Comparison of ENCODE assay signal across 15 cellular contexts in the genomic region with DNA sequence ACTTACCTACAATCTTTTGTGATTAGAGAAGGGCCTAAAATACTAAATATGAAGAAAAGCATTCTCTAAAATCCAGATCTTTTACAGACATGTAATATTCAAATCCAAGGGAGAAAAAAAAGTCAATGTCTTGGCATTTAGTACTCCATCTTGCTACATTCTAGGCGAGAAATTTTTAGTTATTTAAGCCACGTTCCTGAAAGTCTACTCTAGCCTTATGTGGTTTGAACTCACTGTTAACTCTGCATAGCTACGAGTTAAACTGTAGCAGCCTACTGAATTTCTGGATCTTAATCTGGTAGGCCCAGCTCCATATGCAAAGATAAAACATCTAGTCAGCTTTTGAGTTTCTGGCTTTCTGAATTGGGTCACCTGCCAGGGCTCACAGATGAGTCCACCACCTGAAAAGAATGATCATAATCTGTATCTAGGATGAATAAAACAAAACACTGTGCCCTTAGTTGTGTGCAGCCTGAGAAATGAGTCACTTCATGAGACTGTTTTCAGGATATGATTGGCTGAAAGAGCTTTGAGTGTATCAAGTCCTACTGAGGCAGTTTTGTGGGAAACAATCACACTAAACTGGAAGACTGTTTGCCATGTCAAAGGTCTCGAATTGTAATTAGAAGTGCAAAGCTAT. TPM values are rescaled to one million over a fixed set of nuclear protein-coding genes. Genes with fewer than 3 reads are reported as not detected.
DNase-seq lines count a peak whose midpoint lies in the region; ATAC-seq lines count a peak whose summit lies in the region.
"Had no signal": no experiment of that assay in that cellular context is flagged by ENCODE, and none has a peak within 500 bp of the region (broad histone marks: within the 10 kb centered on the region; RNA-seq: fewer than 3 reads in every experiment).

No MANE protein-coding gene starts in this region.

- no peaks in the 10 kb centered on the region for H3K27me3 Mint-ChIP-seq in activated CD4-positive, alpha-beta T cell treated with anti-CD3 and anti-CD28 coated beads, Interleukin-2, amount 10 ng/mL, durations not matched to agents 7 days and 5 days
- H3K27me3 Mint-ChIP-seq in activated T-helper 1 cell treated with anti-CD3 and anti-CD28 coated beads, Interleukin-12 subunit alpha, Interleukin-12 subunit beta, Interleukin-2, Interleukin-4 antibody, amounts not matched to agents 30 ng/mL and 10 ng/mL and 1 ng/mL, durations not matched to agents 14 hours and 24 hours and 36 hours (ENCODE audit: insufficient read depth), result no peaks in the 10 kb centered on the region
- H3K27me3 Mint-ChIP-seq: dendritic cell treated with granulocyte-macrophage colony-stimulating factor and Interleukin-4, amounts not matched to agents 40 ng/mL and 50 ng/mL, for 4 days had no signal

- H3K4me3 Mint-ChIP-seq in activated CD4-positive, alpha-beta T cell treated with anti-CD3 and anti-CD28 coated beads, Interleukin-2, amount 10 ng/mL, durations not matched to agents 7 days and 5 days, result no peak overlapping the region
- peak overlapping the region; percentile 46 for H3K4me3 Mint-ChIP-seq in activated T-helper 1 cell treated with anti-CD3 and anti-CD28 coated beads, Interleukin-12 subunit alpha, Interleukin-12 subunit beta, Interleukin-2, Interleukin-4 antibody, amounts not matched to agents 30 ng/mL and 10 ng/mL and 1 ng/mL, durations not matched to agents 14 hours and 24 hours and 36 hours
- H3K4me3 Mint-ChIP-seq: dendritic cell treated with granulocyte-macrophage colony-stimulating factor and Interleukin-4, amounts not matched to agents 40 ng/mL and 50 ng/mL, for 4 days had no signal

- no peaks in the 10 kb centered on the region for H3K9me3 Mint-ChIP-seq in activated CD4-positive, alpha-beta T cell treated with anti-CD3 and anti-CD28 coated beads, Interleukin-2, amount 10 ng/mL, durations not matched to agents 7 days and 5 days
- H3K9me3 Mint-ChIP-seq in activated T-helper 1 cell treated with anti-CD3 and anti-CD28 coated beads, Interleukin-12 subunit alpha, Interleukin-12 subunit beta, Interleukin-2, Interleukin-4 antibody, amounts not matched to agents 30 ng/mL and 10 ng/mL and 1 ng/mL, durations not matched to agents 14 hours and 24 hours and 36 hours, result no peaks in the 10 kb centered on the region
- H3K9me3 Mint-ChIP-seq: dendritic cell treated with granulocyte-macrophage colony-stimulating factor and Interleukin-4, amounts not matched to agents 40 ng/mL and 50 ng/mL, for 4 days had no signal

- H3K36me3 Mint-ChIP-seq in activated CD4-positive, alpha-beta T cell treated with anti-CD3 and anti-CD28 coated beads, Interleukin-2, amount 10 ng/mL, durations not matched to agents 7 days and 5 days (ENCODE audit: low read depth), result peaks cover 3% of the 10 kb centered on the region
- no peaks in the 10 kb centered on the region for H3K36me3 Mint-ChIP-seq in activated T-helper 1 cell treated with anti-CD3 and anti-CD28 coated beads, Interleukin-12 subunit alpha, Interleukin-12 subunit beta, Interleukin-2, Interleukin-4 antibody, amounts not matched to agents 30 ng/mL and 10 ng/mL and 1 ng/mL, durations not matched to agents 14 hours and 24 hours and 36 hours (ENCODE audit: low read depth)

- POLR2A ChIA-PET in activated CD4-positive, alpha-beta T cell treated with anti-CD3 and anti-CD28 coated beads, Interleukin-2, amount 10 ng/mL, durations not matched to agents 7 days and 5 days (lab: Charles Lee), result no interaction called here

- H3K4me1 Mint-ChIP-seq in activated CD4-positive, alpha-beta T cell treated with anti-CD3 and anti-CD28 coated beads, Interleukin-2, amount 10 ng/mL, durations not matched to agents 7 days and 5 days, result peaks cover 60% of the 10 kb centered on the region
- H3K4me1 Mint-ChIP-seq in activated T-helper 1 cell treated with anti-CD3 and anti-CD28 coated beads, Interleukin-12 subunit alpha, Interleukin-12 subunit beta, Interleukin-2, Interleukin-4 antibody, amounts not matched to agents 30 ng/mL and 10 ng/mL and 1 ng/mL, durations not matched to agents 14 hours and 24 hours and 36 hours (ENCODE audit: low read depth), result peaks cover 66% of the 10 kb centered on the region

- ATAC-seq in GM18517 (IDR thresholded peaks at IDR 0.05; ENCODE audit: unreplicated experiment), result no peak
- ATAC-seq: A549 had no signal

- CTCF ChIA-PET in activated CD4-positive, alpha-beta T cell treated with anti-CD3 and anti-CD28 coated beads, Interleukin-2, amount 10 ng/mL, durations not matched to agents 7 days and 5 days (lab: Charles Lee), result interaction anchor here (1.0 to 1.5 kb wide), 2 partner anchors 10 to 149 kb away, joined by 3 read pairs; no protein-coding TSS in a partner anchor

- DNase-seq in activated CD4-positive, alpha-beta T cell treated with anti-CD3 and anti-CD28 coated beads, Interleukin-2, amount 10 ng/mL, durations not matched to agents 7 days and 5 days, result no peak
- no peak for DNase-seq in activated CD4-positive, alpha-beta T cell treated with anti-CD3 and anti-CD28 coated beads for 1 hour
- peak; percentile 18 for DNase-seq in LHCN-M2 (ENCODE audit: low read depth)
- DNase-seq in activated T-helper 1 cell treated with anti-CD3 and anti-CD28 coated beads, Interleukin-12 subunit alpha, Interleukin-12 subunit beta, Interleukin-2, Interleukin-4 antibody, amounts not matched to agents 30 ng/mL and 10 ng/mL and 1 ng/mL, durations not matched to agents 14 hours and 24 hours and 36 hours (ENCODE audit: low spot score), result no peak
- DNase-seq in lung microvascular endothelial cell (ENCODE audit: low read depth in 2 of 2), result peak; percentile 21 to 43
- no peak for DNase-seq in central memory CD4-positive, alpha-beta T cell
- DNase-seq in amniotic stem cell (lab: John Stamatoyannopoulos, UW), result no peak
- DNase-seq: Caco-2, KBM-7, NCI-H1436 treated with DMSO at 0.1 percent for 48 hours, NCI-H510A treated with DMSO at 0.1 percent for 48 hours, Peyer's patch had no signal

- H3K27ac Mint-ChIP-seq in activated CD4-positive, alpha-beta T cell treated with anti-CD3 and anti-CD28 coated beads, Interleukin-2, amount 10 ng/mL, durations not matched to agents 7 days and 5 days, result peak overlapping the region; percentile 76
- H3K27ac Mint-ChIP-seq in activated T-helper 1 cell treated with anti-CD3 and anti-CD28 coated beads, Interleukin-12 subunit alpha, Interleukin-12 subunit beta, Interleukin-2, Interleukin-4 antibody, amounts not matched to agents 30 ng/mL and 10 ng/mL and 1 ng/mL, durations not matched to agents 14 hours and 24 hours and 36 hours, result peak overlapping the region; percentile 78
- H3K27ac Mint-ChIP-seq: dendritic cell treated with granulocyte-macrophage colony-stimulating factor and Interleukin-4, amounts not matched to agents 40 ng/mL and 50 ng/mL, for 4 days had no signal

- intact Hi-C loops in activated T-helper 1 cell treated with anti-CD3 and anti-CD28 coated beads, Interleukin-12 subunit alpha, Interleukin-12 subunit beta, Interleukin-2, Interleukin-4 antibody, amounts not matched to agents 30 ng/mL and 10 ng/mL and 1 ng/mL, durations not matched to agents 14 hours and 24 hours and 36 hours (cut with micrococcal nuclease), result loop anchor here (1.0 to 10.0 kb wide), 4 partner anchors 372 to 1301 kb away; a partner anchor contains a TSS

RNA-seq across cellular contexts. Expression of a gene that starts 3.2 kb away (rescaled TPM):
- 10 to 100 TPM; 15.1 to 15.4 TPM for total RNA-seq in activated CD4-positive, alpha-beta T cell treated with anti-CD3 and anti-CD28 coated beads, Interleukin-2, amount 10 ng/mL, durations not matched to agents 7 days and 5 days
- total RNA-seq in LHCN-M2 (2014; rRNA removed), result 7.7 and 8.8 TPM in 2 replicates
- 2.8 TPM for polyA plus RNA-seq in LHCN-M2 (2012)
- 9.1 and 11.6 TPM in 2 replicates for total RNA-seq in activated T-helper 1 cell treated with anti-CD3 and anti-CD28 coated beads, Interleukin-12 subunit alpha, Interleukin-12 subunit beta, Interleukin-2, Interleukin-4 antibody, amounts not matched to agents 30 ng/mL and 10 ng/mL and 1 ng/mL, durations not matched to agents 14 hours and 24 hours and 36 hours
- total RNA-seq in lung microvascular endothelial cell, result 3.7 and 6.5 TPM in 2 replicates

RNA-seq across cellular contexts. Expression of a gene that starts 4.8 kb away (rescaled TPM):
- 10 to 100 TPM; 27.9 to 28.6 TPM for total RNA-seq in activated CD4-positive, alpha-beta T cell treated with anti-CD3 and anti-CD28 coated beads, Interleukin-2, amount 10 ng/mL, durations not matched to agents 7 days and 5 days
- total RNA-seq in LHCN-M2 (2014; rRNA removed) (30.7 and 32.9 TPM in 2 replicates), lung microvascular endothelial cell (51.0 and 103 TPM in 2 replicates)
- polyA plus RNA-seq in LHCN-M2 (2012), result 11.7 TPM
- 29.4 and 30.2 TPM in 2 replicates for total RNA-seq in activated T-helper 1 cell treated with anti-CD3 and anti-CD28 coated beads, Interleukin-12 subunit alpha, Interleukin-12 subunit beta, Interleukin-2, Interleukin-4 antibody, amounts not matched to agents 30 ng/mL and 10 ng/mL and 1 ng/mL, durations not matched to agents 14 hours and 24 hours and 36 hours

Comparison
In these comparisons a context has a peak if more than half of its experiments do, and no peak if none do; other contexts are left out.
1. DNase-seq: peak in LHCN-M2 (single experiment) and lung microvascular endothelial cell (2 of 2); none in activated CD4-positive, alpha-beta T cell treated with anti-CD3 and anti-CD28 coated beads, Interleukin-2, amount 10 ng/mL, durations not matched to agents 7 days and 5 days (single experiment), activated CD4-positive, alpha-beta T cell treated with anti-CD3 and anti-CD28 coated beads for 1 hour (single experiment), activated T-helper 1 cell treated with anti-CD3 and anti-CD28 coated beads, Interleukin-12 subunit alpha, Interleukin-12 subunit beta, Interleukin-2, Interleukin-4 antibody, amounts not matched to agents 30 ng/mL and 10 ng/mL and 1 ng/mL, durations not matched to agents 14 hours and 24 hours and 36 hours (single experiment), central memory CD4-positive, alpha-beta T cell (single experiment) and amniotic stem cell (single experiment).